16 cellular contexts compared by ENCODE assay signal in the genomic region with DNA sequence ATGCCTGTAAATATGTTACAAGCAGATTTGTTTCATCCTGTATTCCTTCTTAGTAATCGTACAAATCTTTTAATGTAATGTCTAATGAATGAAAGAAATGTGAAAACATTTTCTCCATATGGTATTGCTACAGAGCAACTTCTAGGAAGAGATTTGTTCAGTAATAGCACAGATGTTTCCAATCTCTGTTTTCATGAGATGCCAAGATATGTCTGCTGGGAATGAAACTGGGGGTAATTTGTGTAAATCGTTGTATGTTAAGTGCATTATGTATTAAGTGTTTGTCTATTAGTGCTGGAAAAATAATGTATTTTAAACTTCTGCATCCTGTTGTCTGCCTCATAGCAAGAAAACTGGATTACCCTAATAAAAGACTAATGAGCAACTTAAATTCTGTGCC.
"Had no signal": no experiment of that assay in that cellular context is flagged by ENCODE, and none has a peak within 500 bp of the region (broad histone marks: within the 10 kb centered on the region; RNA-seq: fewer than 3 reads in every experiment).

No MANE protein-coding gene starts in this region.

- H3K4me1 Mint-ChIP-seq: activated CD4-positive, alpha-beta T cell treated with anti-CD3 and anti-CD28 coated beads, Interleukin-2, amount 10 ng/mL, durations not matched to agents 7 days and 5 days; T-cell had no signal

- H3K27ac Mint-ChIP-seq: activated CD4-positive, alpha-beta T cell treated with anti-CD3 and anti-CD28 coated beads, Interleukin-2, amount 10 ng/mL, durations not matched to agents 7 days and 5 days; natural killer cell treated with Interleukin-12 subunit alpha and Interleukin-12 subunit beta and Interleukin-15 and Interleukin-18, amount 100 ng/mL, for 72 hours; T-cell had no signal

- H3K4me3 ChIP-seq: gastroesophageal sphincter, heart right ventricle, skin epidermis, transverse colon, vagina had no signal

- H3K36me3 Mint-ChIP-seq: T-cell had no signal

- H3K27me3 Mint-ChIP-seq: activated CD4-positive, alpha-beta T cell treated with anti-CD3 and anti-CD28 coated beads, Interleukin-2, amount 10 ng/mL, durations not matched to agents 7 days and 5 days; natural killer cell treated with Interleukin-12 subunit alpha and Interleukin-12 subunit beta and Interleukin-15 and Interleukin-18, amount 100 ng/mL, for 72 hours; T-cell had no signal

- DNase-seq: activated CD4-positive, alpha-beta T cell treated with anti-CD3 and anti-CD28 coated beads, Interleukin-2, amount 10 ng/mL, durations not matched to agents 7 days and 5 days; activated naive CD4-positive, alpha-beta T cell; heart right ventricle; mesenchymal stem cell; occipital lobe; right cardiac atrium; stimulated activated CD4-positive, alpha-beta T cell treated with anti-CD3 and anti-CD28 coated beads, Interleukin-4, amount 100 ng/mL, for 4 hours; stimulated activated CD8-positive, alpha-beta memory T cell treated with anti-CD3 and anti-CD28 coated beads, Interleukin-4, amount 100 ng/mL, for 48 hours; stimulated activated naive CD4-positive, alpha-beta T cell treated with Interleukin-2 at 50 U/mL for 16 hours; T-cell; T-helper 9 cell; transverse colon had no signal

- H3K4me1 ChIP-seq: gastroesophageal sphincter, heart right ventricle, transverse colon, vagina had no signal

- H3K27me3 ChIP-seq: gastroesophageal sphincter, heart right ventricle, transverse colon, vagina had no signal

- H3K36me3 ChIP-seq: gastroesophageal sphincter, heart right ventricle, transverse colon, vagina had no signal

- ATAC-seq: gastroesophageal sphincter; heart right ventricle; natural killer cell treated with Interleukin-12 subunit alpha and Interleukin-12 subunit beta and Interleukin-15 and Interleukin-18, amount 100 ng/mL, for 72 hours; right cardiac atrium; T-cell had no signal

- H3K9me3 ChIP-seq: transverse colon, vagina had no signal

- H3K4me3 Mint-ChIP-seq: activated CD4-positive, alpha-beta T cell treated with anti-CD3 and anti-CD28 coated beads, Interleukin-2, amount 10 ng/mL, durations not matched to agents 7 days and 5 days; natural killer cell treated with Interleukin-12 subunit alpha and Interleukin-12 subunit beta and Interleukin-15 and Interleukin-18, amount 100 ng/mL, for 72 hours; T-cell had no signal

- H3K27ac ChIP-seq: gastroesophageal sphincter, heart right ventricle, transverse colon, vagina had no signal
